In the genomic region with DNA sequence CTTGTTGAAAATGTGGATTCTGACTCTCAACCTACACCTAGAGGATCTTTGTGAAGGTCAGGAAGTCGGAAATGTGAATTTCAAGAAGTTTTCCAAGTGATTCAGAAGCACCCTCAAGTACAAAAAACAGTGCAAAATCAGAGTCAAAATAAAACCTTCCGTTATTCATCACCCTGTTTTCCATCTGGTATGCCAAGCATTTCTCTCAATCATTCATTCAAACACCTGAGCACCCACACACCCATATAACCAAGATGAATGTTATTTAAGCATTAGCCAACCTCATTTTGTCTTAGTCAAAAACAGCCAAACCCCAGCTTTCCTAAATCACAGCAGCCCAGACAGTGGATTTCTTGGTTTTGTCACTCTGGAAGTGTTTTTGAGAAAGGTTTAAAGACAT, we compare ENCODE assay signal across 23 cellular contexts.
"Had no signal": no experiment of that assay in that cellular context is flagged by ENCODE, and none has a peak within 500 bp of the region (broad histone marks: within the 10 kb centered on the region; RNA-seq: fewer than 3 reads in every experiment).

No MANE protein-coding gene starts in this region.

- H3K27ac Mint-ChIP-seq: activated CD4-positive, alpha-beta memory T cell treated with anti-CD3 and anti-CD28 coated beads, Interleukin-2, amount 10 ng/mL, durations not matched to agents 7 days and 5 days; activated CD8-positive, alpha-beta memory T cell treated with anti-CD3 and anti-CD28 coated beads, Interleukin-2, amount 10 ng/mL, durations not matched to agents 7 days and 5 days; activated naive CD8-positive, alpha-beta T cell treated with anti-CD3 and anti-CD28 coated beads, Interleukin-2, amount 10 ng/mL, durations not matched to agents 7 days and 5 days; activated T-helper 2 cell treated with anti-CD3 and anti-CD28 coated beads, Interferon-gamma antibody, Interleukin-2, Interleukin-4, amounts not matched to agents 10 μg/mL and 5 μg/mL and 100 μg/mL, durations not matched to agents 14 hours and 24 hours and 36 hours; endodermal cell; immature natural killer cell; natural killer cell treated with Interleukin-12 subunit alpha and Interleukin-12 subunit beta and Interleukin-15 and Interleukin-18, amount 100 ng/mL, for 72 hours; T-helper 2 cell treated with Interferon-gamma antibody and Interleukin-4, amounts not matched to agents 5 μg/mL and 100 μg/mL, for 36 hours had no signal

- H3K36me3 ChIP-seq: gastroesophageal sphincter, heart right ventricle, neutrophil, right lobe of liver, thoracic aorta, upper lobe of right lung had no signal

- H3K36me3 Mint-ChIP-seq: activated CD8-positive, alpha-beta memory T cell treated with anti-CD3 and anti-CD28 coated beads, Interleukin-2, amount 10 ng/mL, durations not matched to agents 7 days and 5 days; activated naive CD8-positive, alpha-beta T cell treated with anti-CD3 and anti-CD28 coated beads, Interleukin-2, amount 10 ng/mL, durations not matched to agents 7 days and 5 days; immature natural killer cell; natural killer cell treated with Interleukin-12 subunit alpha and Interleukin-12 subunit beta and Interleukin-15 and Interleukin-18, amount 100 ng/mL, for 72 hours had no signal

- H3K4me1 ChIP-seq: body of pancreas, parathyroid adenoma, right lobe of liver, upper lobe of right lung had no signal

- H2AFZ ChIP-seq: parathyroid adenoma had no signal

- H3K9me3 ChIP-seq: body of pancreas, gastroesophageal sphincter, neutrophil, right lobe of liver, thoracic aorta, upper lobe of right lung had no signal

- H3K4me3 Mint-ChIP-seq: activated CD4-positive, alpha-beta memory T cell treated with anti-CD3 and anti-CD28 coated beads, Interleukin-2, amount 10 ng/mL, durations not matched to agents 7 days and 5 days; activated CD8-positive, alpha-beta memory T cell treated with anti-CD3 and anti-CD28 coated beads, Interleukin-2, amount 10 ng/mL, durations not matched to agents 7 days and 5 days; activated naive CD8-positive, alpha-beta T cell treated with anti-CD3 and anti-CD28 coated beads, Interleukin-2, amount 10 ng/mL, durations not matched to agents 7 days and 5 days; endodermal cell; immature natural killer cell; natural killer cell treated with Interleukin-12 subunit alpha and Interleukin-12 subunit beta and Interleukin-15 and Interleukin-18, amount 100 ng/mL, for 72 hours; stimulated activated naive B cell treated with anti-CD40 and anti-IgM and Interleukin-4, amounts not matched to agents 10 μg/mL and 1 μg/mL and 100 μg/mL, for 72 hours; T-helper 2 cell treated with Interferon-gamma antibody and Interleukin-4, amounts not matched to agents 5 μg/mL and 100 μg/mL, for 36 hours had no signal

- FAIRE-seq: colon, TTC549 had no signal

- H3K9ac ChIP-seq: parathyroid adenoma had no signal

- H3K79me2 ChIP-seq: parathyroid adenoma had no signal

- H3K9me3 Mint-ChIP-seq: activated CD4-positive, alpha-beta memory T cell treated with anti-CD3 and anti-CD28 coated beads, Interleukin-2, amount 10 ng/mL, durations not matched to agents 7 days and 5 days; activated naive CD8-positive, alpha-beta T cell treated with anti-CD3 and anti-CD28 coated beads, Interleukin-2, amount 10 ng/mL, durations not matched to agents 7 days and 5 days; activated T-helper 2 cell treated with anti-CD3 and anti-CD28 coated beads, Interferon-gamma antibody, Interleukin-2, Interleukin-4, amounts not matched to agents 10 μg/mL and 5 μg/mL and 100 μg/mL, durations not matched to agents 14 hours and 24 hours and 36 hours; immature natural killer cell; natural killer cell treated with Interleukin-12 subunit alpha and Interleukin-12 subunit beta and Interleukin-15 and Interleukin-18, amount 100 ng/mL, for 72 hours; stimulated activated naive B cell treated with anti-CD40 and anti-IgM and Interleukin-4, amounts not matched to agents 10 μg/mL and 1 μg/mL and 100 μg/mL, for 72 hours; T-helper 2 cell treated with Interferon-gamma antibody and Interleukin-4, amounts not matched to agents 5 μg/mL and 100 μg/mL, for 36 hours had no signal

- H3K4me1 Mint-ChIP-seq: activated CD4-positive, alpha-beta memory T cell treated with anti-CD3 and anti-CD28 coated beads, Interleukin-2, amount 10 ng/mL, durations not matched to agents 7 days and 5 days; activated CD8-positive, alpha-beta memory T cell treated with anti-CD3 and anti-CD28 coated beads, Interleukin-2, amount 10 ng/mL, durations not matched to agents 7 days and 5 days; immature natural killer cell had no signal

- DNase-seq: activated CD4-positive, alpha-beta memory T cell treated with anti-CD3 and anti-CD28 coated beads, Interleukin-2, amount 10 ng/mL, durations not matched to agents 7 days and 5 days; activated CD4-positive, alpha-beta T cell treated with anti-CD3 and anti-CD28 coated beads for 48 hours; activated CD8-positive, alpha-beta memory T cell treated with anti-CD3 and anti-CD28 coated beads, Interleukin-2, amount 10 ng/mL, durations not matched to agents 7 days and 5 days; activated naive CD4-positive, alpha-beta T cell treated with Interleukin-2 at 50 U/mL for 16 hours; activated naive CD8-positive, alpha-beta T cell treated with anti-CD3 and anti-CD28 coated beads, Interleukin-2, amount 10 ng/mL, durations not matched to agents 7 days and 5 days; amygdala; body of pancreas; caudate nucleus; endodermal cell; heart right ventricle; immature natural killer cell; right lobe of liver; stimulated activated naive B cell treated with anti-CD40 and anti-IgM and Interleukin-4, amounts not matched to agents 10 μg/mL and 1 μg/mL and 100 μg/mL, for 72 hours; upper lobe of right lung had no signal

- ATAC-seq: activated CD8-positive, alpha-beta memory T cell treated with anti-CD3 and anti-CD28 coated beads, Interleukin-2, amount 10 ng/mL, durations not matched to agents 7 days and 5 days; body of pancreas; gastroesophageal sphincter; heart right ventricle; natural killer cell treated with Interleukin-12 subunit alpha and Interleukin-12 subunit beta and Interleukin-15 and Interleukin-18, amount 100 ng/mL, for 72 hours; right lobe of liver; stimulated activated naive B cell treated with anti-CD40 and anti-IgM and Interleukin-4, amounts not matched to agents 10 μg/mL and 1 μg/mL and 100 μg/mL, for 72 hours; upper lobe of right lung had no signal

- H3K27me3 ChIP-seq: body of pancreas, gastroesophageal sphincter, heart right ventricle, neutrophil, right lobe of liver, upper lobe of right lung had no signal

- H3K27ac ChIP-seq: body of pancreas, gastroesophageal sphincter, heart right ventricle, neutrophil, parathyroid adenoma, right lobe of liver, thoracic aorta, upper lobe of right lung had no signal

- H3K27me3 Mint-ChIP-seq: activated naive CD8-positive, alpha-beta T cell treated with anti-CD3 and anti-CD28 coated beads, Interleukin-2, amount 10 ng/mL, durations not matched to agents 7 days and 5 days; stimulated activated naive B cell treated with anti-CD40 and anti-IgM and Interleukin-4, amounts not matched to agents 10 μg/mL and 1 μg/mL and 100 μg/mL, for 72 hours had no signal

- H3K4me3 ChIP-seq: body of pancreas, gastroesophageal sphincter, heart right ventricle, right lobe of liver, thoracic aorta, upper lobe of right lung had no signal
